8 cellular contexts compared by ENCODE assay signal in genomic region chrX:7109838-7110793, GRCh38. TPM values are rescaled to one million over a fixed set of nuclear protein-coding genes. Genes with fewer than 3 reads are reported as not detected.
DNase-seq lines count a peak whose midpoint lies in the region; ATAC-seq, FAIRE-seq and TF ChIP-seq lines count a peak whose summit lies in the region.

No MANE protein-coding gene starts in this region.

- peak overlapping the region; percentile 62 for H2AFZ ChIP-seq in GM12878 (ENCODE audit: control insufficient read depth, low read depth, low read length)

- no peaks in the 10 kb centered on the region for H3K4me1 ChIP-seq in CD8-positive, alpha-beta memory T cell (ENCODE audit: insufficient read depth, low read length)
- peaks cover 60% of the 10 kb centered on the region for H3K4me1 ChIP-seq in GM12878 (ENCODE audit: control insufficient read depth, insufficient read depth, low read length)

- H3K9ac ChIP-seq in GM12878 (ENCODE audit: control insufficient read depth, insufficient read depth, low read length) = peak overlapping the region; percentile 76

- POLR2A ChIA-PET in CD8-positive, alpha-beta memory T cell (lab: Charles Lee) = no interaction called here
- POLR2A ChIA-PET in GM12878 (lab: Charles Lee) = interaction anchor here (0.6 to 10.2 kb wide), 12 partner anchors 8 to 154 kb away, joined by 3 to 117 read pairs (median 4); partner anchors contain the start of genes PUDP and STS

- no peaks in the 10 kb centered on the region for H3K27me3 Mint-ChIP-seq in CD8-positive, alpha-beta memory T cell

- SMC1A ChIA-PET in GM12878 (lab: Charles Lee; ENCODE audit: uncharacterized antibody, unreplicated experiment) = interaction anchor here (0.9 to 6.9 kb wide), 18 partner anchors 9 to 811 kb away, joined by 3 to 80 read pairs (median 6); partner anchors contain the start of genes PUDP and STS

- CTCF ChIA-PET in CD8-positive, alpha-beta memory T cell (lab: Charles Lee) = no interaction called here
- CTCF ChIA-PET in GM12878 (lab: Yijun Ruan, JAX) = interaction anchor here (0.9 to 5.2 kb wide), 7 partner anchors 9 to 37 kb away, joined by 3 to 34 read pairs (median 7); partner anchors contain the start of gene STS

- no peaks in the 10 kb centered on the region for H4K20me1 ChIP-seq in GM12878 (ENCODE audit: control insufficient read depth, insufficient read depth)

- H3K79me2 ChIP-seq in GM12878 (ENCODE audit: control insufficient read depth, insufficient read depth, low read length) = peaks cover 35% of the 10 kb centered on the region

- 5% methylated on average over 12 of the region's 12 CpGs for WGBS in GM12878 (ENCODE audit: insufficient coverage, insufficient replicate concordance, low lambda C conversion rate, missing lambda C conversion rate)

- peak overlapping the region; percentile 86 for H3K4me2 ChIP-seq in GM12878 (ENCODE audit: control insufficient read depth, insufficient read depth)

- no peak for TF ChIP-seq CTCF in GM12878 (IDR thresholded peaks at IDR 0.05 in 2 of 3, conservative IDR thresholded peaks at IDR 0.05 in 1 of 3; ENCODE audit: control insufficient read depth in 2 of 3, extremely low read depth in 1 of 3, insufficient read depth in 1 of 3, low read depth in 3 of 3, low read length in 3 of 3)

- peaks cover 44 to 66% (median 52%) of the 10 kb centered on the region in 3 donors for H3K4me1 Mint-ChIP-seq in CD8-positive, alpha-beta memory T cell

- peak overlapping the region in 1 of 7 donors; percentile 36 for H3K4me3 Mint-ChIP-seq in CD8-positive, alpha-beta memory T cell

- ATAC-seq in GM19324 (IDR thresholded peaks at IDR 0.05; ENCODE audit: low FRiP score, unreplicated experiment) = peak; percentile 82
- peak; percentile 60 for ATAC-seq in HG03097 (IDR thresholded peaks at IDR 0.05; ENCODE audit: low FRiP score, unreplicated experiment)
- ATAC-seq in GM12878 = peak; percentile 78

- H3K9me3 ChIP-seq in CD8-positive, alpha-beta memory T cell (ENCODE audit: low read length) = no peaks in the 10 kb centered on the region
- no peaks in the 10 kb centered on the region; the same call in 1 of the 3 replicates for H3K9me3 ChIP-seq in GM12878 (replicated peaks; ENCODE audit: control insufficient read depth, insufficient read depth, low read length)

- in situ Hi-C loops in GM12878 (cut with MboI) = no loop called here

- H3K27me3 ChIP-seq in CD8-positive, alpha-beta memory T cell (ENCODE audit: insufficient read depth, low read length, poor library complexity, severe bottlenecking) = no peaks in the 10 kb centered on the region
- no peaks in the 10 kb centered on the region for H3K27me3 ChIP-seq in GM12878 (replicated peaks in 1 of 2; ENCODE audit: control insufficient read depth in 2 of 2, insufficient read depth in 2 of 2, low read length in 1 of 2)

- BruUV-seq in GM12878 (replicated peaks; lab: Mats Ljungman, UMichigan) = TSS peak; percentile 77

- peak in 1 of 2 experiments; percentile 24; a peak in 2 of 4 replicates for TF ChIP-seq EP300 in GM12878 (IDR thresholded peaks at IDR 0.05; ENCODE audit: borderline replicate concordance in 1 of 2, control insufficient read depth in 1 of 2, low read depth in 2 of 2, low read length in 2 of 2)

- no peak for TF ChIP-seq RAD21 in GM12878 (IDR thresholded peaks at IDR 0.05; ENCODE audit: insufficient read depth, low read depth, low read length)

- H3K27ac Mint-ChIP-seq in CD8-positive, alpha-beta memory T cell = peak overlapping the region in 7 of 8 donors; percentile 7 to 87 (median 43)

- RAD21 ChIA-PET in GM12878 (lab: Charles Lee; ENCODE audit: unreplicated experiment) = interaction anchor here (0.5 to 10.2 kb wide), 15 partner anchors 8 to 1030 kb away, joined by 3 to 127 read pairs (median 5); partner anchors contain the start of genes PUDP and STS

- H3K36me3 ChIP-seq in CD8-positive, alpha-beta memory T cell (ENCODE audit: insufficient read depth, low read length) = no peaks in the 10 kb centered on the region
- H3K36me3 ChIP-seq in GM12878 (ENCODE audit: control insufficient read depth in 2 of 2, insufficient read depth in 2 of 2, low read length in 1 of 2) = peaks cover 2 to 7% of the 10 kb centered on the region in 2 experiments; a peak in 3 of 4 replicates

- DNase-seq in CD8-positive, alpha-beta memory T cell = no peak
- DNase-seq in GM12878 (ENCODE audit: low read depth, low spot score) = peak; percentile 68
- no peak for DNase-seq in HT-29 (ENCODE audit: low spot score)
- no peak for DNase-seq in NCI-H2107 (lab: John Stamatoyannopoulos, UW)
- no peak for DNase-seq in NCI-H526 treated with DMSO at 0.1 percent for 48 hours (lab: John Stamatoyannopoulos, UW)
- DNase-seq in SW480 (ENCODE audit: low spot score) = no peak

- no peak overlapping the region for H3K4me3 ChIP-seq in CD8-positive, alpha-beta memory T cell (ENCODE audit: low read length)
- peak overlapping the region; percentile 26; the same call in 1 of the 2 replicates for H3K4me3 ChIP-seq in GM12878

- peaks cover 4 to 20% (median 8%) of the 10 kb centered on the region in 3 donors for H3K36me3 Mint-ChIP-seq in CD8-positive, alpha-beta memory T cell

- no peak for FAIRE-seq in GM12878 (lab: Jason Lieb, UNC)

- no peak overlapping the region for H3K27ac ChIP-seq in CD8-positive, alpha-beta memory T cell (ENCODE audit: low read depth, low read length)
- H3K27ac ChIP-seq in GM12878 (ENCODE audit: control insufficient read depth, insufficient read depth) = peak overlapping the region; percentile 99

- intact Hi-C loops in GM12878 (cut with micrococcal nuclease; ENCODE audit: unreplicated experiment) = loop anchor here (1.0 to 2.0 kb wide), 4 partner anchors 24 to 371 kb away; no protein-coding TSS in a partner anchor

- H3K9me3 Mint-ChIP-seq in CD8-positive, alpha-beta memory T cell = no peaks in the 10 kb centered on the region

- TF ChIP-seq POLR2A in GM12878 (IDR thresholded peaks at IDR 0.05; ENCODE audit: low read depth, low read length) = no peak

TF ChIP-seq in GM12878, 131 proteins besides CTCF, POLR2A, EP300 and RAD21 (continues in another document):
- TF ChIP-seq SMARCA5 (IDR thresholded peaks at IDR 0.05) = peak; percentile 25; the same call in 1 of the 2 replicates
- 0 out of 2 replicates have a peak, but pooled peaks have one; percentile 31 for TF ChIP-seq ASH2L (IDR thresholded peaks at IDR 0.05; ENCODE audit: borderline replicate concordance, low read depth)

RNA-seq across cellular contexts. Expression of gene STS, which starts 37.4 kb away (rescaled TPM):
- 1 to 10 TPM; 1.9 to 2.1 TPM for total RNA-seq in CD8-positive, alpha-beta memory T cell
- 1.7 TPM for polyA plus RNA-seq in CD8-positive, alpha-beta memory T cell
- total RNA-seq in GM12878 (2013; cell fraction: nucleolus; rRNA removed) = 41.8 and 44.8 TPM in 2 replicates
- total RNA-seq in GM12878 (2014; rRNA removed) (4.6 and 4.8 TPM in 2 replicates), GM12878 (2014; rRNA removed; fragmentation: Illumina TruSeq; extraction: Trizol) (5.1 and 5.3 TPM in 2 replicates), GM12878 (2021) (5.3 and 6.1 TPM in 2 replicates)
- polyA plus RNA-seq in GM12878 (2011; ENCODE audit: low read depth) = 8.9 TPM
- polyA plus RNA-seq in GM12878 (2011; rRNA removed) (19.4 and 19.6 TPM in 2 replicates), GM12878 (2014; fragmentation: Illumina TruSeq; extraction: Trizol) (7.0 and 7.2 TPM in 2 replicates), GM12878 (2014; fragmentation: Nextera tagmentation; extraction: Ambion mirVana) (1 to 10 TPM; 1.6 to 1.7 TPM), GM12878 (2014; rRNA removed) (2.4 and 3.2 TPM in 2 replicates), GM12878 (2016; fragmentation: Nextera tagmentation; extraction: Ambion mirVana) (1 to 10 TPM; 3.4 to 4.8 TPM)
- 14.9 and 16.4 TPM in 2 replicates for polyA plus RNA-seq in GM12878 (2011; cell fraction: cytosol; rRNA removed)
- 11.4 and 13.1 TPM in 2 replicates for polyA plus RNA-seq in GM12878 (2011; cell fraction: nucleus; rRNA removed)
- polyA plus RNA-seq in GM12878 (2012) = 7.6 and 10.6 TPM in 2 replicates
- 43.4 and 45.0 TPM in 2 replicates for polyA minus RNA-seq in GM12878 (2011; rRNA and poly(A)+ RNA removed)
- polyA minus RNA-seq in GM12878 (2011; cell fraction: cytosol; rRNA and poly(A)+ RNA removed) = 11.5 and 12.5 TPM in 2 replicates
- polyA minus RNA-seq in GM12878 (2011; cell fraction: nucleus; rRNA and poly(A)+ RNA removed) = 16.2 and 23.8 TPM in 2 replicates
- total RNA-seq in HT-29 (2014; rRNA removed; shearing (Covaris generic)) = 1.7 and 2.6 TPM in 2 replicates

RNA-seq across cellular contexts. Expression of gene PUDP, which starts 37.8 kb away (rescaled TPM):
- total RNA-seq in CD8-positive, alpha-beta memory T cell = 10 to 100 TPM; 23.2 to 26.2 TPM
- 18.0 TPM for polyA plus RNA-seq in CD8-positive, alpha-beta memory T cell
- 37.5 and 37.8 TPM in 2 replicates for total RNA-seq in GM12878 (2013; cell fraction: nucleolus; rRNA removed)
- total RNA-seq in GM12878 (2014; rRNA removed) (30.8 and 33.5 TPM in 2 replicates), GM12878 (2014; rRNA removed; fragmentation: Illumina TruSeq; extraction: Trizol) (35.6 and 38.6 TPM in 2 replicates), GM12878 (2021) (51.6 and 58.6 TPM in 2 replicates)
- 29.9 TPM for polyA plus RNA-seq in GM12878 (2011; ENCODE audit: low read depth)
- polyA plus RNA-seq in GM12878 (2011; rRNA removed) (81.2 and 89.2 TPM in 2 replicates), GM12878 (2014; fragmentation: Illumina TruSeq; extraction: Trizol) (61.2 and 62.5 TPM in 2 replicates), GM12878 (2014; fragmentation: Nextera tagmentation; extraction: Ambion mirVana) (10 to 100 TPM; 68.9 to 83.5 TPM), GM12878 (2014; rRNA removed) (46.3 and 58.9 TPM in 2 replicates), GM12878 (2016; fragmentation: Nextera tagmentation; extraction: Ambion mirVana) (10 to 100 TPM; 61.0 to 64.7 TPM)
- 61.1 and 61.2 TPM in 2 replicates for polyA plus RNA-seq in GM12878 (2011; cell fraction: cytosol; rRNA removed)
- polyA plus RNA-seq in GM12878 (2011; cell fraction: nucleus; rRNA removed) = 32.2 and 34.9 TPM in 2 replicates
- polyA plus RNA-seq in GM12878 (2012) = 35.7 and 40.1 TPM in 2 replicates
- 69.1 and 71.5 TPM in 2 replicates for polyA minus RNA-seq in GM12878 (2011; rRNA and poly(A)+ RNA removed)
- 14.2 and 20.7 TPM in 2 replicates for polyA minus RNA-seq in GM12878 (2011; cell fraction: cytosol; rRNA and poly(A)+ RNA removed)
- polyA minus RNA-seq in GM12878 (2011; cell fraction: nucleus; rRNA and poly(A)+ RNA removed) = 23.2 and 33.6 TPM in 2 replicates
- total RNA-seq in HT-29 (2014; rRNA removed; shearing (Covaris generic)) = 3.4 and 4.6 TPM in 2 replicates
